Comparison of ENCODE assay signal across 23 cellular contexts in genomic region chrX:147749308-147749707, GRCh38.
"Had no signal": no experiment of that assay in that cellular context is flagged by ENCODE, and none has a peak within 500 bp of the region (broad histone marks: within the 10 kb centered on the region; RNA-seq: fewer than 3 reads in every experiment).

No MANE protein-coding gene starts in this region.

- H3K36me3 Mint-ChIP-seq: immature natural killer cell; memory B cell; natural killer cell; stimulated activated effector memory CD8-positive, alpha-beta T cell treated with anti-CD3 and anti-CD28 coated beads, Interleukin-12 subunit alpha, Interleukin-12 subunit beta, amount 100 ng/mL, for 72 hours had no signal

- H3K9me3 Mint-ChIP-seq: memory B cell had no signal

- H3K27ac Mint-ChIP-seq: immature natural killer cell; memory B cell; natural killer cell; stimulated activated effector memory CD8-positive, alpha-beta T cell treated with anti-CD3 and anti-CD28 coated beads, Interleukin-12 subunit alpha, Interleukin-12 subunit beta, amount 100 ng/mL, for 72 hours had no signal

- H3K4me1 Mint-ChIP-seq: immature natural killer cell; memory B cell; natural killer cell; stimulated activated effector memory CD8-positive, alpha-beta T cell treated with anti-CD3 and anti-CD28 coated beads, Interleukin-12 subunit alpha, Interleukin-12 subunit beta, amount 100 ng/mL, for 72 hours had no signal

- DNase-seq: dorsolateral prefrontal cortex; effector CD4-positive, alpha-beta T cell; hypothalamus; immature natural killer cell; islet precursor cell; kidney glomerular epithelial cell; left colon; natural killer cell; occipital lobe; ovary; posterior cingulate gyrus; psoas muscle; right cardiac atrium; sigmoid colon; stimulated activated CD4-positive, alpha-beta T cell treated with anti-CD3 and anti-CD28 coated beads, Interleukin-2, amount 100 ng/mL, for 24 hours; stimulated activated CD4-positive, alpha-beta T cell treated with anti-CD3 and anti-CD28 coated beads, Interleukin-4, amount 100 ng/mL, for 24 hours; stimulated activated naive CD4-positive, alpha-beta T cell treated with Interleukin-2 at 50 U/mL for 16 hours; stomach; thyroid gland; trophoblast cell had no signal

- ATAC-seq: left colon; natural killer cell; psoas muscle; right cardiac atrium; stimulated activated effector memory CD8-positive, alpha-beta T cell treated with anti-CD3 and anti-CD28 coated beads, Interleukin-12 subunit alpha, Interleukin-12 subunit beta, amount 100 ng/mL, for 72 hours had no signal

- H3K4me3 Mint-ChIP-seq: immature natural killer cell; memory B cell; natural killer cell; stimulated activated effector memory CD8-positive, alpha-beta T cell treated with anti-CD3 and anti-CD28 coated beads, Interleukin-12 subunit alpha, Interleukin-12 subunit beta, amount 100 ng/mL, for 72 hours had no signal

- FAIRE-seq: frontal cortex had no signal
